Comparison of ENCODE assay signal across 2 cellular contexts in genomic region chr12:7982332-7982735, GRCh38.
A peak's percentile ranks its signal among the peaks of the same experiment; 100 is the strongest.
TF ChIP-seq lines count a peak whose summit lies in the region.
"Not testable (repeated sequence)": the region's sequence is repeated elsewhere in the genome, so short reads cannot be mapped to it uniquely, and the experiment has no call there.

No MANE protein-coding gene starts in this region.

TF ChIP-seq in HEK293, 187 proteins besides CTCF, POLR2A, EP300 and RAD21:
- 0 out of 2 replicates have a peak, but pooled peaks have one; percentile 18 for TF ChIP-seq TCF7L2 (IDR thresholded peaks at IDR 0.05; ENCODE audit: borderline replicate concordance, low read depth, low read length)

TF ChIP-seq in HepG2, 621 proteins besides CTCF, POLR2A, EP300 and RAD21 (continues in another document):
- TF ChIP-seq ARID5B (CRISPR knock-in tag; IDR thresholded peaks at IDR 0.05) (peak; percentile 84), SOX6 (CRISPR knock-in tag; IDR thresholded peaks at IDR 0.05) (peak; percentile 52), SP5 (CRISPR knock-in tag; IDR thresholded peaks at IDR 0.05; ENCODE audit: borderline replicate concordance, low read depth) (peak; percentile 32; the same call in 1 of the 2 replicates), ISL2 (CRISPR knock-in tag; IDR thresholded peaks at IDR 0.05) (0 out of 2 replicates have a peak, but pooled peaks have one; percentile 32), HMG20A (CRISPR knock-in tag; IDR thresholded peaks at IDR 0.05; ENCODE audit: borderline replicate concordance) (peak; percentile 22; the same call in 1 of the 2 replicates), CREB1 (CRISPR knock-in tag; IDR thresholded peaks at IDR 0.05) (peak; percentile 52; the same call in 1 of the 2 replicates), HDAC2 (CRISPR knock-in tag; IDR thresholded peaks at IDR 0.05) (peak; percentile 71), CEBPG (CRISPR knock-in tag; IDR thresholded peaks at IDR 0.05) (0 out of 2 replicates have a peak, but pooled peaks have one; percentile 13), FOXA1 (CRISPR knock-in tag; IDR thresholded peaks at IDR 0.05) (peak; percentile 32; the same call in 1 of the 2 replicates), SIX1 (CRISPR knock-in tag; IDR thresholded peaks at IDR 0.05; ENCODE audit: borderline replicate concordance) (peak; percentile 28; the same call in 1 of the 2 replicates), ZNF362 (CRISPR knock-in tag; IDR thresholded peaks at IDR 0.05; ENCODE audit: borderline replicate concordance) (peak; percentile 20; the same call in 1 of the 2 replicates), RCOR2 (CRISPR knock-in tag; IDR thresholded peaks at IDR 0.05) (peak; percentile 81), ZEB1 (IDR thresholded peaks at IDR 0.05; ENCODE audit: insufficient replicate concordance, low read depth) (peak; percentile 88), FOXP1 (IDR thresholded peaks at IDR 0.05) (0 out of 2 replicates have a peak, but pooled peaks have one; percentile 34), FOXP1 (CRISPR knock-in tag; IDR thresholded peaks at IDR 0.05) (peak; percentile 68; the same call in 1 of the 2 replicates), MNT (IDR thresholded peaks at IDR 0.05) (peak; percentile 76), PHF21A (CRISPR knock-in tag; IDR thresholded peaks at IDR 0.05) (peak; percentile 64; the same call in 1 of the 2 replicates), MED1 (CRISPR knock-in tag; IDR thresholded peaks at IDR 0.05) (peak; percentile 76), NR2F6 (IDR thresholded peaks at IDR 0.05) (0 out of 2 replicates have a peak, but pooled peaks have one; percentile 25), NR2F6 (CRISPR knock-in tag; IDR thresholded peaks at IDR 0.05) (0 out of 2 replicates have a peak, but pooled peaks have one; percentile 20), PITX1 (CRISPR knock-in tag; IDR thresholded peaks at IDR 0.05) (peak; percentile 40; the same call in 1 of the 2 replicates), ETV5 (CRISPR knock-in tag; IDR thresholded peaks at IDR 0.05; ENCODE audit: borderline replicate concordance) (peak; percentile 45; the same call in 1 of the 2 replicates), MIXL1 (CRISPR knock-in tag; IDR thresholded peaks at IDR 0.05) (peak; percentile 31; the same call in 1 of the 2 replicates), FOXP4 (CRISPR knock-in tag; IDR thresholded peaks at IDR 0.05) (peak; percentile 76), MEIS2 (CRISPR knock-in tag; IDR thresholded peaks at IDR 0.05) (peak; percentile 58; the same call in 1 of the 2 replicates), SOX13 (IDR thresholded peaks at IDR 0.05) (peak; percentile 78), SOX13 (CRISPR knock-in tag; conservative IDR thresholded peaks at IDR 0.05 in 1 of 2, IDR thresholded peaks at IDR 0.05 in 1 of 2) (peak in 1 of 2 experiments; percentile 80; a peak in 2 of 4 replicates), FOSL2 (CRISPR knock-in tag; IDR thresholded peaks at IDR 0.05) (0 out of 2 replicates have a peak, but pooled peaks have one; percentile 7), NCOA2 (CRISPR knock-in tag; IDR thresholded peaks at IDR 0.05) (peak; percentile 55), ZNF609 (CRISPR knock-in tag; IDR thresholded peaks at IDR 0.05; ENCODE audit: borderline replicate concordance) (peak; percentile 24; the same call in 1 of the 2 replicates), NR2F2 (IDR thresholded peaks at IDR 0.05; ENCODE audit: borderline replicate concordance, low read depth) (peak; percentile 45; the same call in 1 of the 2 replicates), TFAP4 (IDR thresholded peaks at IDR 0.05; ENCODE audit: borderline replicate concordance, low read depth) (peak; percentile 72; the same call in 1 of the 2 replicates), TCF7 (IDR thresholded peaks at IDR 0.05; ENCODE audit: low read depth) (peak; percentile 94), TBX3 (IDR thresholded peaks at IDR 0.05; ENCODE audit: borderline replicate concordance) (peak; percentile 42; the same call in 1 of the 2 replicates), TEAD3 (CRISPR knock-in tag; optimal IDR thresholded peaks at IDR 0.05; ENCODE audit: borderline replicate concordance) (peak; percentile 83), PAXIP1 (CRISPR knock-in tag; conservative IDR thresholded peaks at IDR 0.05) (peak; percentile 67), RXRB (CRISPR knock-in tag; IDR thresholded peaks at IDR 0.05; ENCODE audit: borderline replicate concordance) (0 out of 2 replicates have a peak, but pooled peaks have one; percentile 28), SOX5 (CRISPR knock-in tag; IDR thresholded peaks at IDR 0.05; ENCODE audit: borderline replicate concordance) (peak; percentile 94), RARA (CRISPR knock-in tag; IDR thresholded peaks at IDR 0.05) (0 out of 2 replicates have a peak, but pooled peaks have one; percentile 17), IRF2 (CRISPR knock-in tag; IDR thresholded peaks at IDR 0.05) (peak; percentile 18; the same call in 1 of the 2 replicates)
- not testable (repeated sequence) for TF ChIP-seq SOX6, CREB1, FOXA1 (IDR thresholded peaks at IDR 0.05)
